In genomic region chr10:73772280-73773151, GRCh38 we compare ENCODE assay signal across 8 cellular contexts. TPM values are rescaled to one million over a fixed set of nuclear protein-coding genes. Genes with fewer than 3 reads are reported as not detected.
DNase-seq lines count a peak whose midpoint lies in the region; ATAC-seq and TF ChIP-seq lines count a peak whose summit lies in the region.

No MANE protein-coding gene starts in this region.

- ATAC-seq in GM19468 (IDR thresholded peaks at IDR 0.05; ENCODE audit: extremely low read depth, unreplicated experiment) (peak; percentile 36), gastroesophageal sphincter (peak; percentile 89)

- intact Hi-C loops in activated naive CD4-positive, alpha-beta T cell treated with anti-CD3 and anti-CD28 coated beads for 36 hours (cut with micrococcal nuclease), result loop anchor here (1.0 to 5.0 kb wide), 9 partner anchors 9 to 275 kb away; partner anchors contain the start of genes NDST2, PPP3CB, SEC24C and ZSWIM8

- TF ChIP-seq CTCF in gastroesophageal sphincter (IDR thresholded peaks at IDR 0.05), result peak in 2 of 4 experiments; percentile 20 to 55
- TF ChIP-seq CTCF in suprapubic skin (IDR thresholded peaks at IDR 0.05), result peak in 1 of 2 donors; percentile 22

- H3K27ac ChIP-seq in SJSA1 (peak overlapping the region; percentile 79), gastroesophageal sphincter (peak overlapping the region; percentile 86 to 99 (median 98)), suprapubic skin (peak overlapping the region; percentile 98)

- H3K4me1 ChIP-seq in SJSA1 (replicated peaks) (peaks cover 22% of the 10 kb centered on the region), gastroesophageal sphincter (peaks cover 2 to 47% (median 25%) of the 10 kb centered on the region in 3 donors), suprapubic skin (peaks cover 34% of the 10 kb centered on the region)

- H3K27me3 Mint-ChIP-seq in activated naive CD4-positive, alpha-beta T cell treated with anti-CD3 and anti-CD28 coated beads for 36 hours (ENCODE audit: low read depth), result no peaks in the 10 kb centered on the region

- no peaks in the 10 kb centered on the region for H3K27me3 ChIP-seq in SJSA1 (replicated peaks)
- no peaks in the 10 kb centered on the region for H3K27me3 ChIP-seq in gastroesophageal sphincter
- no peaks in the 10 kb centered on the region for H3K27me3 ChIP-seq in suprapubic skin

- H3K36me3 ChIP-seq in SJSA1, result peaks cover 88% of the 10 kb centered on the region
- peaks cover 0 to 64% of the 10 kb centered on the region in 2 donors for H3K36me3 ChIP-seq in gastroesophageal sphincter
- peaks cover 53% of the 10 kb centered on the region for H3K36me3 ChIP-seq in suprapubic skin

- peak overlapping the region; percentile 93 for H3K27ac Mint-ChIP-seq in activated naive CD4-positive, alpha-beta T cell treated with anti-CD3 and anti-CD28 coated beads for 36 hours

- no peak for TF ChIP-seq EP300 in gastroesophageal sphincter (IDR thresholded peaks at IDR 0.05)
- TF ChIP-seq EP300 in suprapubic skin (IDR thresholded peaks at IDR 0.05), result no peak

- H3K4me3 Mint-ChIP-seq in activated naive CD4-positive, alpha-beta T cell treated with anti-CD3 and anti-CD28 coated beads for 36 hours, result peak overlapping the region; percentile 93

- no CpG with 5 or more reads among the region's 101 CpGs for WGBS in gastroesophageal sphincter (ENCODE audit: low coverage in 1 of 2), 2 donors
- 0% methylated on average over 24 of the region's 101 CpGs for WGBS in suprapubic skin

- peak; percentile 65 for DNase-seq in DMS153 treated with DMSO at 0.1 percent for 48 hours (lab: John Stamatoyannopoulos, UW; ENCODE audit: unreplicated experiment)
- peak; percentile 49 for DNase-seq in HS-5 (ENCODE audit: low read depth)
- peak; percentile 84 to 92 for DNase-seq in SJSA1 (ENCODE audit: low read depth in 1 of 2, low spot score in 2 of 2)
- DNase-seq in activated naive CD4-positive, alpha-beta T cell treated with anti-CD3 and anti-CD28 coated beads for 36 hours, result peak; percentile 81
- peak in 55 of 56 donors; percentile 24 to 91 (median 82) for DNase-seq in nucleus accumbens (lab: John Stamatoyannopoulos, UW)
- peak; percentile 93 to 94 for DNase-seq in suprapubic skin (ENCODE audit: low spot score in 2 of 2)

- H3K9me3 ChIP-seq in SJSA1 (replicated peaks), result no peaks in the 10 kb centered on the region
- no peaks in the 10 kb centered on the region for H3K9me3 ChIP-seq in gastroesophageal sphincter
- H3K9me3 ChIP-seq in suprapubic skin, result no peaks in the 10 kb centered on the region

- H3K4me3 ChIP-seq in SJSA1 (peak overlapping the region; percentile 80), gastroesophageal sphincter (peak overlapping the region; percentile 74 to 94), suprapubic skin (peak overlapping the region; percentile 84)

- CTCF ChIA-PET in activated naive CD4-positive, alpha-beta T cell treated with anti-CD3 and anti-CD28 coated beads for 36 hours (lab: Charles Lee), result interaction anchor here (0.6 to 3.4 kb wide), 6 partner anchors 9 to 1527 kb away, joined by 3 to 9 read pairs (median 6); partner anchors contain the start of gene CHCHD1

- H3K9me3 Mint-ChIP-seq in activated naive CD4-positive, alpha-beta T cell treated with anti-CD3 and anti-CD28 coated beads for 36 hours, result no peaks in the 10 kb centered on the region

- peaks cover 44% of the 10 kb centered on the region for H3K4me1 Mint-ChIP-seq in activated naive CD4-positive, alpha-beta T cell treated with anti-CD3 and anti-CD28 coated beads for 36 hours (ENCODE audit: low read depth)

- TF ChIP-seq POLR2A in gastroesophageal sphincter (IDR thresholded peaks at IDR 0.05) (peak; percentile 69 to 70), suprapubic skin (IDR thresholded peaks at IDR 0.05) (peak; percentile 73 to 85)

- peaks cover 50% of the 10 kb centered on the region for H3K36me3 Mint-ChIP-seq in activated naive CD4-positive, alpha-beta T cell treated with anti-CD3 and anti-CD28 coated beads for 36 hours (ENCODE audit: low read depth)

RNA-seq across cellular contexts. Expression of gene CHCHD1, which starts 9.3 kb away (rescaled TPM):
- total RNA-seq in SJSA1 (2014; rRNA removed; shearing (Covaris generic)), result 54.4 and 58.7 TPM in 2 replicates
- total RNA-seq in activated naive CD4-positive, alpha-beta T cell treated with anti-CD3 and anti-CD28 coated beads for 36 hours, result 10 to 100 TPM; 27.4 to 28.8 TPM
- 10 to 100 TPM; 19.9 to 29.5 (median 21.4) TPM for total RNA-seq in gastroesophageal sphincter
- 10 to 100 TPM; 12.7 to 26.0 (median 22.5) TPM for total RNA-seq in suprapubic skin

RNA-seq across cellular contexts. Expression of gene ZSWIM8, which starts 12.9 kb away (rescaled TPM):
- total RNA-seq in SJSA1 (2014; rRNA removed; shearing (Covaris generic)), result 27.0 and 35.8 TPM in 2 replicates
- total RNA-seq in activated naive CD4-positive, alpha-beta T cell treated with anti-CD3 and anti-CD28 coated beads for 36 hours, result 10 to 100 TPM; 25.8 to 26.7 TPM
- 100 to 1,000 TPM in 2 of 4 donors, 10 to 100 TPM in 2; 48.4 to 121 (median 101) TPM for total RNA-seq in gastroesophageal sphincter
- 100 to 1,000 TPM in 3 of 4 donors, 10 to 100 TPM in 1; 86.4 to 203 (median 121) TPM for total RNA-seq in suprapubic skin

RNA-seq across cellular contexts. Expression of gene SEC24C, which starts 28.3 kb away (rescaled TPM):
- total RNA-seq in SJSA1 (2014; rRNA removed; shearing (Covaris generic)), result 42.6 and 66.5 TPM in 2 replicates
- total RNA-seq in activated naive CD4-positive, alpha-beta T cell treated with anti-CD3 and anti-CD28 coated beads for 36 hours, result 10 to 100 TPM; 67.0 to 68.1 TPM
- total RNA-seq in gastroesophageal sphincter, result 10 to 100 TPM; 47.5 to 65.1 (median 49.6) TPM
- 10 to 100 TPM; 68.8 to 74.4 (median 70.8) TPM for total RNA-seq in suprapubic skin

RNA-seq across cellular contexts. Expression of gene NDST2, which starts 38.9 kb away (rescaled TPM):
- total RNA-seq in SJSA1 (2014; rRNA removed; shearing (Covaris generic)), result 9.1 and 9.2 TPM in 2 replicates
- total RNA-seq in activated naive CD4-positive, alpha-beta T cell treated with anti-CD3 and anti-CD28 coated beads for 36 hours, result 100 to 1,000 TPM; 102 to 127 TPM
- 10 to 100 TPM; 17.9 to 53.9 (median 25.7) TPM for total RNA-seq in gastroesophageal sphincter
- 10 to 100 TPM; 27.4 to 56.5 (median 37.6) TPM for total RNA-seq in suprapubic skin

Comparison
In these comparisons a context has a peak if more than half of its experiments do, and no peak if none do; other contexts are left out.
1. Peak in every context shown above with its lines: DNase-seq, ATAC-seq, H3K4me3 ChIP-seq and H3K27ac ChIP-seq.